In genomic region chr6:149855040-149855654, GRCh38 we compare ENCODE assay signal across 2 cellular contexts.
TF ChIP-seq lines count a peak whose summit lies in the region.

No MANE protein-coding gene starts in this region.

TF ChIP-seq in IMR-90, 13 proteins besides CTCF, POLR2A, EP300 and RAD21:
- TF ChIP-seq MAFK (IDR thresholded peaks at IDR 0.05; ENCODE audit: low read depth, low read length), result no peak
- TF ChIP-seq CHD1 (IDR thresholded peaks at IDR 0.05; ENCODE audit: low read depth, low read length), result peak; percentile 88; the same call in 1 of the 2 replicates
- TF ChIP-seq MAZ (IDR thresholded peaks at IDR 0.05; ENCODE audit: borderline replicate concordance, low read depth, low read length), result no peak
- peak; percentile 79; the same call in 1 of the 2 replicates for TF ChIP-seq FOS (IDR thresholded peaks at IDR 0.05; ENCODE audit: low read depth, low read length)
- no peak; the same call in 1 of the 2 replicates for TF ChIP-seq MXI1 (IDR thresholded peaks at IDR 0.05; ENCODE audit: borderline replicate concordance, low read depth, low read length)
- TF ChIP-seq RCOR1 (IDR thresholded peaks at IDR 0.05; ENCODE audit: insufficient replicate concordance, low read length), result peak; percentile 14
- TF ChIP-seq, protein P1, sequence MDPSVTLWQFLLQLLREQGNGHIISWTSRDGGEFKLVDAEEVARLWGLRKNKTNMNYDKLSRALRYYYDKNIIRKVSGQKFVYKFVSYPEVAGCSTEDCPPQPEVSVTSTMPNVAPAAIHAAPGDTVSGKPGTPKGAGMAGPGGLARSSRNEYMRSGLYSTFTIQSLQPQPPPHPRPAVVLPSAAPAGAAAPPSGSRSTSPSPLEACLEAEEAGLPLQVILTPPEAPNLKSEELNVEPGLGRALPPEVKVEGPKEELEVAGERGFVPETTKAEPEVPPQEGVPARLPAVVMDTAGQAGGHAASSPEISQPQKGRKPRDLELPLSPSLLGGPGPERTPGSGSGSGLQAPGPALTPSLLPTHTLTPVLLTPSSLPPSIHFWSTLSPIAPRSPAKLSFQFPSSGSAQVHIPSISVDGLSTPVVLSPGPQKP (IDR thresholded peaks at IDR 0.05; ENCODE audit: borderline replicate concordance, low read depth, low read length), result no peak
- TF ChIP-seq CEBPB (IDR thresholded peaks at IDR 0.05; ENCODE audit: low read depth, low read length), result peak; percentile 87
- TF ChIP-seq SMC3 (IDR thresholded peaks at IDR 0.05; ENCODE audit: low read depth, low read length), result no peak
TF ChIP-seq in IMR-90: peak in this region for 4.

TF ChIP-seq in HepG2, 621 proteins besides CTCF, POLR2A, EP300 and RAD21 (continues in another document):
- TF ChIP-seq ZNF709 (CRISPR knock-in tag; IDR thresholded peaks at IDR 0.05) (no peak), FOXO4 (CRISPR knock-in tag; conservative IDR thresholded peaks at IDR 0.05) (no peak), POGZ (CRISPR knock-in tag; IDR thresholded peaks at IDR 0.05) (no peak), ZNF629 (CRISPR knock-in tag; conservative IDR thresholded peaks at IDR 0.05) (no peak), FOXK2 (IDR thresholded peaks at IDR 0.05) (no peak), TSC22D2 (CRISPR knock-in tag; IDR thresholded peaks at IDR 0.05; ENCODE audit: borderline replicate concordance) (no peak), ZNF510 (CRISPR knock-in tag; IDR thresholded peaks at IDR 0.05; ENCODE audit: low read depth) (no peak), ZNF556 (CRISPR knock-in tag; IDR thresholded peaks at IDR 0.05; ENCODE audit: borderline replicate concordance) (no peak), HOXA5 (CRISPR knock-in tag; IDR thresholded peaks at IDR 0.05) (no peak), RBM22 (optimal IDR thresholded peaks at IDR 0.05; ENCODE audit: low read length) (no peak), ZNF468 (CRISPR knock-in tag; IDR thresholded peaks at IDR 0.05) (no peak), KLF11 (CRISPR knock-in tag; IDR thresholded peaks at IDR 0.05) (no peak), PLRG1 (conservative IDR thresholded peaks at IDR 0.05) (no peak), NR1H2 (CRISPR knock-in tag; IDR thresholded peaks at IDR 0.05; ENCODE audit: borderline replicate concordance, low read depth) (no peak), ZNF775 (CRISPR knock-in tag; IDR thresholded peaks at IDR 0.05; ENCODE audit: borderline replicate concordance) (no peak), SIX4 (CRISPR knock-in tag; IDR thresholded peaks at IDR 0.05) (no peak), EHMT2 (IDR thresholded peaks at IDR 0.05; ENCODE audit: borderline replicate concordance, low read depth, low read length) (no peak), MAF1 (CRISPR knock-in tag; IDR thresholded peaks at IDR 0.05; ENCODE audit: borderline replicate concordance) (no peak), ZFX (CRISPR knock-in tag; IDR thresholded peaks at IDR 0.05; ENCODE audit: low read depth) (no peak), ZNF761 (CRISPR knock-in tag; conservative IDR thresholded peaks at IDR 0.05) (no peak), ZFP90 (CRISPR knock-in tag; IDR thresholded peaks at IDR 0.05; ENCODE audit: borderline replicate concordance) (no peak), CEBPZ (IDR thresholded peaks at IDR 0.05; ENCODE audit: low read length) (no peak), CC2D1A (CRISPR knock-in tag; IDR thresholded peaks at IDR 0.05) (no peak), SNAPC2 (CRISPR knock-in tag; IDR thresholded peaks at IDR 0.05) (no peak), ZNF12 (CRISPR knock-in tag; IDR thresholded peaks at IDR 0.05) (no peak), ZNF3 (CRISPR knock-in tag; IDR thresholded peaks at IDR 0.05) (no peak), RFX1 (IDR thresholded peaks at IDR 0.05) (no peak), PCBP1 (IDR thresholded peaks at IDR 0.05; ENCODE audit: borderline replicate concordance, low read depth, low read length) (no peak), RBM39 (IDR thresholded peaks at IDR 0.05; ENCODE audit: low read depth, low read length, poor library complexity, severe bottlenecking) (no peak), GATAD1 (CRISPR knock-in tag; IDR thresholded peaks at IDR 0.05) (0 out of 2 replicates have a peak, but pooled peaks have one; percentile 18)
- TF ChIP-seq, protein P2, sequence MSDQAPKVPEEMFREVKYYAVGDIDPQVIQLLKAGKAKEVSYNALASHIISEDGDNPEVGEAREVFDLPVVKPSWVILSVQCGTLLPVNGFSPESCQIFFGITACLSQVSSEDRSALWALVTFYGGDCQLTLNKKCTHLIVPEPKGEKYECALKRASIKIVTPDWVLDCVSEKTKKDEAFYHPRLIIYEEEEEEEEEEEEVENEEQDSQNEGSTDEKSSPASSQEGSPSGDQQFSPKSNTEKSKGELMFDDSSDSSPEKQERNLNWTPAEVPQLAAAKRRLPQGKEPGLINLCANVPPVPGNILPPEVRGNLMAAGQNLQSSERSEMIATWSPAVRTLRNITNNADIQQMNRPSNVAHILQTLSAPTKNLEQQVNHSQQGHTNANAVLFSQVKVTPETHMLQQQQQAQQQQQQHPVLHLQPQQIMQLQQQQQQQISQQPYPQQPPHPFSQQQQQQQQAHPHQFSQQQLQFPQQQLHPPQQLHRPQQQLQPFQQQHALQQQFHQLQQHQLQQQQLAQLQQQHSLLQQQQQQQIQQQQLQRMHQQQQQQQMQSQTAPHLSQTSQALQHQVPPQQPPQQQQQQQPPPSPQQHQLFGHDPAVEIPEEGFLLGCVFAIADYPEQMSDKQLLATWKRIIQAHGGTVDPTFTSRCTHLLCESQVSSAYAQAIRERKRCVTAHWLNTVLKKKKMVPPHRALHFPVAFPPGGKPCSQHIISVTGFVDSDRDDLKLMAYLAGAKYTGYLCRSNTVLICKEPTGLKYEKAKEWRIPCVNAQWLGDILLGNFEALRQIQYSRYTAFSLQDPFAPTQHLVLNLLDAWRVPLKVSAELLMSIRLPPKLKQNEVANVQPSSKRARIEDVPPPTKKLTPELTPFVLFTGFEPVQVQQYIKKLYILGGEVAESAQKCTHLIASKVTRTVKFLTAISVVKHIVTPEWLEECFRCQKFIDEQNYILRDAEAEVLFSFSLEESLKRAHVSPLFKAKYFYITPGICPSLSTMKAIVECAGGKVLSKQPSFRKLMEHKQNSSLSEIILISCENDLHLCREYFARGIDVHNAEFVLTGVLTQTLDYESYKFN (CRISPR knock-in tag; conservative IDR thresholded peaks at IDR 0.05), result peak; percentile 31; the same call in 1 of the 2 replicates
- TF ChIP-seq, protein P3, sequence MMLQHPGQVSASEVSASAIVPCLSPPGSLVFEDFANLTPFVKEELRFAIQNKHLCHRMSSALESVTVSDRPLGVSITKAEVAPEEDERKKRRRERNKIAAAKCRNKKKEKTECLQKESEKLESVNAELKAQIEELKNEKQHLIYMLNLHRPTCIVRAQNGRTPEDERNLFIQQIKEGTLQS (CRISPR knock-in tag; IDR thresholded peaks at IDR 0.05), result no peak
- TF ChIP-seq, protein P4, sequence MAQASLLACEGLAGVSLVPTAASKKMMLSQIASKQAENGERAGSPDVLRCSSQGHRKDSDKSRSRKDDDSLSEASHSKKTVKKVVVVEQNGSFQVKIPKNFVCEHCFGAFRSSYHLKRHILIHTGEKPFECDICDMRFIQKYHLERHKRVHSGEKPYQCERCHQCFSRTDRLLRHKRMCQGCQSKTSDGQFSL (CRISPR knock-in tag; IDR thresholded peaks at IDR 0.05), result no peak
- TF ChIP-seq, protein P5, sequence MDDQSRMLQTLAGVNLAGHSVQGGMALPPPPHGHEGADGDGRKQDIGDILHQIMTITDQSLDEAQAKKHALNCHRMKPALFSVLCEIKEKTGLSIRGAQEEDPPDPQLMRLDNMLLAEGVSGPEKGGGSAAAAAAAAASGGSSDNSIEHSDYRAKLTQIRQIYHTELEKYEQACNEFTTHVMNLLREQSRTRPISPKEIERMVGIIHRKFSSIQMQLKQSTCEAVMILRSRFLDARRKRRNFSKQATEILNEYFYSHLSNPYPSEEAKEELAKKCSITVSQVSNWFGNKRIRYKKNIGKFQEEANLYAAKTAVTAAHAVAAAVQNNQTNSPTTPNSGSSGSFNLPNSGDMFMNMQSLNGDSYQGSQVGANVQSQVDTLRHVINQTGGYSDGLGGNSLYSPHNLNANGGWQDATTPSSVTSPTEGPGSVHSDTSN (CRISPR knock-in tag; IDR thresholded peaks at IDR 0.05; ENCODE audit: borderline replicate concordance), result no peak
- TF ChIP-seq, protein P6, sequence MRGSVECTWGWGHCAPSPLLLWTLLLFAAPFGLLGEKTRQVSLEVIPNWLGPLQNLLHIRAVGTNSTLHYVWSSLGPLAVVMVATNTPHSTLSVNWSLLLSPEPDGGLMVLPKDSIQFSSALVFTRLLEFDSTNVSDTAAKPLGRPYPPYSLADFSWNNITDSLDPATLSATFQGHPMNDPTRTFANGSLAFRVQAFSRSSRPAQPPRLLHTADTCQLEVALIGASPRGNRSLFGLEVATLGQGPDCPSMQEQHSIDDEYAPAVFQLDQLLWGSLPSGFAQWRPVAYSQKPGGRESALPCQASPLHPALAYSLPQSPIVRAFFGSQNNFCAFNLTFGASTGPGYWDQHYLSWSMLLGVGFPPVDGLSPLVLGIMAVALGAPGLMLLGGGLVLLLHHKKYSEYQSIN (CRISPR knock-in tag; IDR thresholded peaks at IDR 0.05; ENCODE audit: borderline replicate concordance), result no peak
- TF ChIP-seq, protein P7, sequence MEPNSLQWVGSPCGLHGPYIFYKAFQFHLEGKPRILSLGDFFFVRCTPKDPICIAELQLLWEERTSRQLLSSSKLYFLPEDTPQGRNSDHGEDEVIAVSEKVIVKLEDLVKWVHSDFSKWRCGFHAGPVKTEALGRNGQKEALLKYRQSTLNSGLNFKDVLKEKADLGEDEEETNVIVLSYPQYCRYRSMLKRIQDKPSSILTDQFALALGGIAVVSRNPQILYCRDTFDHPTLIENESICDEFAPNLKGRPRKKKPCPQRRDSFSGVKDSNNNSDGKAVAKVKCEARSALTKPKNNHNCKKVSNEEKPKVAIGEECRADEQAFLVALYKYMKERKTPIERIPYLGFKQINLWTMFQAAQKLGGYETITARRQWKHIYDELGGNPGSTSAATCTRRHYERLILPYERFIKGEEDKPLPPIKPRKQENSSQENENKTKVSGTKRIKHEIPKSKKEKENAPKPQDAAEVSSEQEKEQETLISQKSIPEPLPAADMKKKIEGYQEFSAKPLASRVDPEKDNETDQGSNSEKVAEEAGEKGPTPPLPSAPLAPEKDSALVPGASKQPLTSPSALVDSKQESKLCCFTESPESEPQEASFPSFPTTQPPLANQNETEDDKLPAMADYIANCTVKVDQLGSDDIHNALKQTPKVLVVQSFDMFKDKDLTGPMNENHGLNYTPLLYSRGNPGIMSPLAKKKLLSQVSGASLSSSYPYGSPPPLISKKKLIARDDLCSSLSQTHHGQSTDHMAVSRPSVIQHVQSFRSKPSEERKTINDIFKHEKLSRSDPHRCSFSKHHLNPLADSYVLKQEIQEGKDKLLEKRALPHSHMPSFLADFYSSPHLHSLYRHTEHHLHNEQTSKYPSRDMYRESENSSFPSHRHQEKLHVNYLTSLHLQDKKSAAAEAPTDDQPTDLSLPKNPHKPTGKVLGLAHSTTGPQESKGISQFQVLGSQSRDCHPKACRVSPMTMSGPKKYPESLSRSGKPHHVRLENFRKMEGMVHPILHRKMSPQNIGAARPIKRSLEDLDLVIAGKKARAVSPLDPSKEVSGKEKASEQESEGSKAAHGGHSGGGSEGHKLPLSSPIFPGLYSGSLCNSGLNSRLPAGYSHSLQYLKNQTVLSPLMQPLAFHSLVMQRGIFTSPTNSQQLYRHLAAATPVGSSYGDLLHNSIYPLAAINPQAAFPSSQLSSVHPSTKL (CRISPR knock-in tag; IDR thresholded peaks at IDR 0.05), result peak; percentile 76
- TF ChIP-seq, protein P8, sequence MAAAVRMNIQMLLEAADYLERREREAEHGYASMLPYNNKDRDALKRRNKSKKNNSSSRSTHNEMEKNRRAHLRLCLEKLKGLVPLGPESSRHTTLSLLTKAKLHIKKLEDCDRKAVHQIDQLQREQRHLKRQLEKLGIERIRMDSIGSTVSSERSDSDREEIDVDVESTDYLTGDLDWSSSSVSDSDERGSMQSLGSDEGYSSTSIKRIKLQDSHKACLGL (CRISPR knock-in tag; IDR thresholded peaks at IDR 0.05), result no peak
- TF ChIP-seq, protein P9, sequence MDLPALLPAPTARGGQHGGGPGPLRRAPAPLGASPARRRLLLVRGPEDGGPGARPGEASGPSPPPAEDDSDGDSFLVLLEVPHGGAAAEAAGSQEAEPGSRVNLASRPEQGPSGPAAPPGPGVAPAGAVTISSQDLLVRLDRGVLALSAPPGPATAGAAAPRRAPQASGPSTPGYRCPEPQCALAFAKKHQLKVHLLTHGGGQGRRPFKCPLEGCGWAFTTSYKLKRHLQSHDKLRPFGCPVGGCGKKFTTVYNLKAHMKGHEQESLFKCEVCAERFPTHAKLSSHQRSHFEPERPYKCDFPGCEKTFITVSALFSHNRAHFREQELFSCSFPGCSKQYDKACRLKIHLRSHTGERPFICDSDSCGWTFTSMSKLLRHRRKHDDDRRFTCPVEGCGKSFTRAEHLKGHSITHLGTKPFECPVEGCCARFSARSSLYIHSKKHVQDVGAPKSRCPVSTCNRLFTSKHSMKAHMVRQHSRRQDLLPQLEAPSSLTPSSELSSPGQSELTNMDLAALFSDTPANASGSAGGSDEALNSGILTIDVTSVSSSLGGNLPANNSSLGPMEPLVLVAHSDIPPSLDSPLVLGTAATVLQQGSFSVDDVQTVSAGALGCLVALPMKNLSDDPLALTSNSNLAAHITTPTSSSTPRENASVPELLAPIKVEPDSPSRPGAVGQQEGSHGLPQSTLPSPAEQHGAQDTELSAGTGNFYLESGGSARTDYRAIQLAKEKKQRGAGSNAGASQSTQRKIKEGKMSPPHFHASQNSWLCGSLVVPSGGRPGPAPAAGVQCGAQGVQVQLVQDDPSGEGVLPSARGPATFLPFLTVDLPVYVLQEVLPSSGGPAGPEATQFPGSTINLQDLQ (CRISPR knock-in tag; IDR thresholded peaks at IDR 0.05), result no peak
